ENCODE assay signal across 30 cellular contexts in genomic region chr11:95302211-95302610, GRCh38.
A peak's percentile ranks its signal among the peaks of the same experiment; 100 is the strongest.
DNase-seq lines count a peak whose midpoint lies in the region; ATAC-seq and TF ChIP-seq lines count a peak whose summit lies in the region.
"Had no signal": no experiment of that assay in that cellular context is flagged by ENCODE, and none has a peak within 500 bp of the region (broad histone marks: within the 10 kb centered on the region; RNA-seq: fewer than 3 reads in every experiment).

No MANE protein-coding gene starts in this region.

- H3K79me1 ChIP-seq in trophoblast cell (ENCODE audit: low read length) = peaks cover 35% of the 10 kb centered on the region

- ATAC-seq in GM23338 (no peak), GM18502 (IDR thresholded peaks at IDR 0.05; ENCODE audit: poor library complexity, unreplicated experiment) (no peak), HG03095 (IDR thresholded peaks at IDR 0.05; ENCODE audit: unreplicated experiment) (no peak)
- ATAC-seq: A549; CD8-positive, alpha-beta T cell had no signal

- no peaks in the 10 kb centered on the region for H3K79me2 ChIP-seq in GM23338 (replicated peaks; ENCODE audit: insufficient read depth)
- peaks cover 2% of the 10 kb centered on the region for H3K79me2 ChIP-seq in trophoblast cell (ENCODE audit: control insufficient read depth, insufficient read depth, low read length, poor library complexity)

- H3K9ac ChIP-seq in trophoblast cell (ENCODE audit: low read length) = no peak overlapping the region
- H3K9ac ChIP-seq: BLaER1; BLaER1 treated with 17β-estradiol and CSF1 and Interleukin-3, amounts not matched to agents 10 nM and 100 nM had no signal

- H4K91ac ChIP-seq in trophoblast cell (ENCODE audit: low read depth, low read length) = no peak overlapping the region

- no peak overlapping the region for H2BK120ac ChIP-seq in trophoblast cell (ENCODE audit: insufficient read depth, low read length, poor library complexity)

- H3K4ac ChIP-seq in trophoblast cell (ENCODE audit: low read depth, low read length) = no peak overlapping the region

- H3K27ac ChIP-seq in GM23338 (ENCODE audit: low read depth) (no peak overlapping the region), trophoblast cell (ENCODE audit: low read depth, low read length) (no peak overlapping the region)
- H3K27ac ChIP-seq: 22Rv1; A549; BLaER1; BLaER1 treated with 17β-estradiol and CSF1 and Interleukin-3, amounts not matched to agents 10 nM and 100 nM; C4-2B had no signal

- H3K9me3 Mint-ChIP-seq in GM23338 = no peaks in the 10 kb centered on the region; the same call in 2 of the 3 replicates
- H3K9me3 Mint-ChIP-seq: CD4-positive, alpha-beta memory T cell; CD4-positive, alpha-beta T cell; CD4-positive, CD25-positive, alpha-beta regulatory T cell; CD8-positive, alpha-beta memory T cell; CD8-positive, alpha-beta T cell had no signal

- H3K4me1 ChIP-seq in GM23338 (ENCODE audit: insufficient read depth) = peaks cover 28% of the 10 kb centered on the region
- peaks cover 17 to 30% of the 10 kb centered on the region in 2 experiments for H3K4me1 ChIP-seq in trophoblast cell (ENCODE audit: control insufficient read depth in 1 of 2, insufficient read depth in 2 of 2, low read length in 2 of 2)
- H3K4me1 ChIP-seq: A549 had no signal

- H3K14ac ChIP-seq in trophoblast cell (ENCODE audit: low read length) = no peak overlapping the region

- no peak overlapping the region for H2BK5ac ChIP-seq in trophoblast cell (ENCODE audit: low read depth, low read length, poor library complexity)

- H3K27me3 ChIP-seq in GM23338 (ENCODE audit: insufficient read depth) = no peaks in the 10 kb centered on the region
- no peaks in the 10 kb centered on the region for H3K27me3 ChIP-seq in trophoblast cell (ENCODE audit: insufficient read depth, low read length)
- H3K27me3 ChIP-seq: BE2C; BLaER1; BLaER1 treated with 17β-estradiol and CSF1 and Interleukin-3, amounts not matched to agents 10 nM and 100 nM had no signal

- H2AFZ ChIP-seq in GM23338 = no peak overlapping the region
- no peak overlapping the region for H2AFZ ChIP-seq in trophoblast cell (ENCODE audit: insufficient read depth, low read length, poor library complexity)

- H2BK12ac ChIP-seq in trophoblast cell (ENCODE audit: low read length) = peak overlapping the region; percentile 58

- H4K20me1 ChIP-seq in GM23338 (replicated peaks; ENCODE audit: insufficient read depth) = no peaks in the 10 kb centered on the region
- H4K20me1 ChIP-seq: BLaER1; BLaER1 treated with 17β-estradiol and CSF1 and Interleukin-3, amounts not matched to agents 10 nM and 100 nM had no signal

- H3K36me3 ChIP-seq in GM23338 (ENCODE audit: insufficient read depth) = no peaks in the 10 kb centered on the region
- H3K36me3 ChIP-seq in trophoblast cell (ENCODE audit: control insufficient read depth in 1 of 2, insufficient read depth in 2 of 2, low read length in 2 of 2) = no peaks in the 10 kb centered on the region
- H3K36me3 ChIP-seq: BE2C; BLaER1; BLaER1 treated with 17β-estradiol and CSF1 and Interleukin-3, amounts not matched to agents 10 nM and 100 nM had no signal

- no peak overlapping the region for H4K12ac ChIP-seq in trophoblast cell (ENCODE audit: low read depth, low read length)

- peaks cover 3% of the 10 kb centered on the region for H3K27me3 Mint-ChIP-seq in GM23338 (ENCODE audit: insufficient read depth, low read depth, poor library complexity)
- H3K27me3 Mint-ChIP-seq: B cell; CD4-positive, alpha-beta memory T cell; CD4-positive, alpha-beta T cell; CD4-positive, CD25-positive, alpha-beta regulatory T cell; CD8-positive, alpha-beta memory T cell had no signal

- H3K18ac ChIP-seq in trophoblast cell (ENCODE audit: low read length) = no peak overlapping the region

- peaks cover 1% of the 10 kb centered on the region for H3K9me3 ChIP-seq in trophoblast cell (ENCODE audit: insufficient read depth, low read depth, low read length)
- H3K9me3 ChIP-seq: A549; BE2C; BLaER1; BLaER1 treated with 17β-estradiol and CSF1 and Interleukin-3, amounts not matched to agents 10 nM and 100 nM; Caco-2 had no signal

- no peaks in the 10 kb centered on the region for H3K36me3 Mint-ChIP-seq in GM23338 (ENCODE audit: low read depth)
- H3K36me3 Mint-ChIP-seq: CD4-positive, alpha-beta memory T cell; CD4-positive, CD25-positive, alpha-beta regulatory T cell; CD8-positive, alpha-beta memory T cell; CD8-positive, alpha-beta T cell had no signal

- peaks cover 43% of the 10 kb centered on the region for H3K4me1 Mint-ChIP-seq in GM23338

- DNase-seq in GM23338 (ENCODE audit: low spot score) (no peak), trophoblast cell (no peak), putamen (ENCODE audit: low spot score) (peak; percentile 62), pons (ENCODE audit: low spot score) (no peak)
- DNase-seq: 8988T; ACHN; AML-193; BE2C; C1 segment of cervical spinal cord; Caco-2; CD4-positive, alpha-beta memory T cell; CD4-positive, alpha-beta T cell; CD4-positive, CD25-positive, alpha-beta regulatory T cell; CD8-positive, alpha-beta memory T cell; CD8-positive, alpha-beta T cell; COR-L47; DMS 273 treated with DMSO at 0.1 percent for 48 hours; DMS153; DMS79; DND-41; EL had no signal

- H3K23ac ChIP-seq in trophoblast cell (ENCODE audit: low read length) = no peak overlapping the region

- no CpG with 5 or more reads among the region's 4 CpGs for WGBS in trophoblast cell (ENCODE audit: extremely low coverage, insufficient coverage, insufficient read length)

- H3K9me2 ChIP-seq in GM23338 (ENCODE audit: insufficient read depth) = no peaks in the 10 kb centered on the region

- no peak overlapping the region for H3K4me3 Mint-ChIP-seq in GM23338
- H3K4me3 Mint-ChIP-seq: B cell; CD14-positive monocyte; CD4-positive, alpha-beta memory T cell; CD4-positive, alpha-beta T cell; CD4-positive, CD25-positive, alpha-beta regulatory T cell; CD8-positive, alpha-beta memory T cell; CD8-positive, alpha-beta T cell had no signal

- H3F3A ChIP-seq in GM23338 (replicated peaks; ENCODE audit: low read depth) = no peaks in the 10 kb centered on the region

- 0 out of 2 replicates have a peak overlapping the region, but pooled peaks have one; percentile 13 for H3K4me2 ChIP-seq in GM23338
- H3K4me2 ChIP-seq in trophoblast cell (ENCODE audit: low read length) = no peak overlapping the region
- H3K4me2 ChIP-seq: A549; BLaER1; BLaER1 treated with 17β-estradiol and CSF1 and Interleukin-3, amounts not matched to agents 10 nM and 100 nM had no signal

- no peak overlapping the region for H3K27ac Mint-ChIP-seq in GM23338
- H3K27ac Mint-ChIP-seq: B cell; CD14-positive monocyte; CD4-positive, alpha-beta memory T cell; CD4-positive, alpha-beta T cell; CD8-positive, alpha-beta T cell had no signal

- H3K4me3 ChIP-seq in GM23338 (no peak overlapping the region), trophoblast cell (ENCODE audit: low read depth, low read length) (no peak overlapping the region)
- H3K4me3 ChIP-seq: A549; BLaER1; BLaER1 treated with 17β-estradiol and CSF1 and Interleukin-3, amounts not matched to agents 10 nM and 100 nM had no signal

- H2AK5ac ChIP-seq in trophoblast cell (ENCODE audit: low read length) = no peak overlapping the region

- H4K8ac ChIP-seq in trophoblast cell (ENCODE audit: low read depth, low read length) = no peak overlapping the region

- no peak for TF ChIP-seq CTCF in GM23338 (conservative IDR thresholded peaks at IDR 0.05; ENCODE audit: low read depth in 2 of 2)

TF ChIP-seq in GM23338, 12 proteins besides CTCF, POLR2A, EP300 and RAD21 (continues in another document):
- TF ChIP-seq CREB1 (CRISPR knock-in tag; IDR thresholded peaks at IDR 0.05; ENCODE audit: low read depth) = no peak
- TF ChIP-seq EZH2phosphoT487 (IDR thresholded peaks at IDR 0.05; ENCODE audit: unreplicated experiment) = no peak
